ENCODE assay signal across 19 cellular contexts in genomic region chr20:421685-422250, GRCh38. TPM values are rescaled to one million over a fixed set of nuclear protein-coding genes. Genes with fewer than 3 reads are reported as not detected.
DNase-seq lines count a peak whose midpoint lies in the region; ATAC-seq and TF ChIP-seq lines count a peak whose summit lies in the region.
"Had no signal": no experiment of that assay in that cellular context is flagged by ENCODE, and none has a peak within 500 bp of the region (broad histone marks: within the 10 kb centered on the region; RNA-seq: fewer than 3 reads in every experiment).

No MANE protein-coding gene starts in this region.

- H3K27ac ChIP-seq in C4-2B (peak overlapping the region; percentile 82), VCaP (peak overlapping the region; percentile 34; the same call in 1 of the 2 replicates)
- H3K27ac ChIP-seq: GM23248, upper lobe of left lung had no signal

- no peak for ATAC-seq in activated CD4-positive, alpha-beta T cell treated with anti-CD3 and anti-CD28 coated beads for 36 hours
- ATAC-seq in HG02938 (IDR thresholded peaks at IDR 0.05; ENCODE audit: unreplicated experiment) (no peak), GM18861 (IDR thresholded peaks at IDR 0.05; ENCODE audit: unreplicated experiment) (no peak)

- peaks cover 10% of the 10 kb centered on the region for H3K4me1 Mint-ChIP-seq in activated CD4-positive, alpha-beta T cell treated with anti-CD3 and anti-CD28 coated beads for 36 hours
- peaks cover 10% of the 10 kb centered on the region in 2 donors for H3K4me1 Mint-ChIP-seq in immature natural killer cell
- H3K4me1 Mint-ChIP-seq: neural crest cell had no signal

- CTCF ChIA-PET in activated CD4-positive, alpha-beta T cell treated with anti-CD3 and anti-CD28 coated beads for 36 hours (lab: Charles Lee), result interaction anchor here (1.2 to 1.5 kb wide), 3 partner anchors 10 to 50 kb away, joined by 3 to 4 read pairs (median 3); no protein-coding TSS in a partner anchor

- H3K4me3 Mint-ChIP-seq in activated CD4-positive, alpha-beta T cell treated with anti-CD3 and anti-CD28 coated beads for 36 hours, result no peak overlapping the region
- no peak overlapping the region for H3K4me3 Mint-ChIP-seq in immature natural killer cell
- H3K4me3 Mint-ChIP-seq: neural crest cell had no signal

- TF ChIP-seq CTCF in C4-2B (conservative IDR thresholded peaks at IDR 0.05), result no peak
- no peak for TF ChIP-seq CTCF in VCaP (conservative IDR thresholded peaks at IDR 0.05)

- H3K9me3 Mint-ChIP-seq in activated CD4-positive, alpha-beta T cell treated with anti-CD3 and anti-CD28 coated beads for 36 hours (ENCODE audit: low read depth), result no peaks in the 10 kb centered on the region
- H3K9me3 Mint-ChIP-seq in immature natural killer cell, result no peaks in the 10 kb centered on the region
- H3K9me3 Mint-ChIP-seq: neural crest cell had no signal

- peaks cover 60% of the 10 kb centered on the region for H3K36me3 Mint-ChIP-seq in activated CD4-positive, alpha-beta T cell treated with anti-CD3 and anti-CD28 coated beads for 36 hours (ENCODE audit: low read depth)
- peaks cover 8 to 34% (median 8%) of the 10 kb centered on the region in 3 donors for H3K36me3 Mint-ChIP-seq in immature natural killer cell

- DNase-seq in activated CD4-positive, alpha-beta T cell treated with anti-CD3 and anti-CD28 coated beads for 36 hours, result peak; percentile 3
- DNase-seq in activated CD4-positive, alpha-beta T cell treated with anti-CD3 and anti-CD28 coated beads for 1 hour, result no peak
- DNase-seq in immature natural killer cell, result no peak
- DNase-seq in NCI-H524 treated with DMSO at 0.1 percent for 48 hours (lab: John Stamatoyannopoulos, UW), result no peak
- DNase-seq: activated CD4-positive, alpha-beta T cell treated with anti-CD3 and anti-CD28 coated beads for 48 hours; GDM1; GM23248; hippocampal formation; islet precursor cell; MG63; NCI-H1436 treated with DMSO at 0.1 percent for 48 hours; small intestine; stimulated activated CD4-positive, alpha-beta T cell treated with anti-CD3 and anti-CD28 coated beads, Interleukin-4, amount 100 ng/mL, for 1 hour had no signal

- no peaks in the 10 kb centered on the region for H3K27me3 Mint-ChIP-seq in activated CD4-positive, alpha-beta T cell treated with anti-CD3 and anti-CD28 coated beads for 36 hours
- H3K27me3 Mint-ChIP-seq in immature natural killer cell (ENCODE audit: low read depth in 3 of 3), result peaks cover 0 to 2% (median 0%) of the 10 kb centered on the region in 3 donors

- POLR2A ChIA-PET in activated CD4-positive, alpha-beta T cell treated with anti-CD3 and anti-CD28 coated beads for 36 hours (lab: Charles Lee), result no interaction called here

- peak overlapping the region; percentile 26 for H3K27ac Mint-ChIP-seq in activated CD4-positive, alpha-beta T cell treated with anti-CD3 and anti-CD28 coated beads for 36 hours
- H3K27ac Mint-ChIP-seq in immature natural killer cell, result peak overlapping the region in 5 of 6 donors; percentile 9 to 62 (median 31)

- intact Hi-C loops in activated CD4-positive, alpha-beta T cell treated with anti-CD3 and anti-CD28 coated beads for 36 hours (cut with DNase I, micrococcal nuclease), result no loop called here

RNA-seq across cellular contexts. Expression of gene RBCK1, which starts 13.7 kb away (rescaled TPM):
- 100 to 1,000 TPM; 130 to 149 TPM for total RNA-seq in activated CD4-positive, alpha-beta T cell treated with anti-CD3 and anti-CD28 coated beads for 36 hours
- polyA plus RNA-seq in immature natural killer cell, result 100 to 1,000 TPM; 110 to 131 (median 126) TPM

RNA-seq across cellular contexts. Expression of gene TBC1D20, which starts 40.6 kb away (rescaled TPM):
- total RNA-seq in activated CD4-positive, alpha-beta T cell treated with anti-CD3 and anti-CD28 coated beads for 36 hours, result 10 to 100 TPM; 20.9 to 25.2 TPM
- polyA plus RNA-seq in immature natural killer cell, result 10 to 100 TPM; 19.4 to 38.3 (median 33.2) TPM

RNA-seq across cellular contexts. Expression of gene TRIB3, which starts 41.2 kb away (rescaled TPM):
- 10 to 100 TPM; 60.9 to 63.0 TPM for total RNA-seq in activated CD4-positive, alpha-beta T cell treated with anti-CD3 and anti-CD28 coated beads for 36 hours
- 10 to 100 TPM; 17.0 to 27.6 (median 25.0) TPM for polyA plus RNA-seq in immature natural killer cell
